ENCODE assay signal across 34 cellular contexts in genomic region chrX:53429755-53430154, GRCh38. TPM values are rescaled to one million over a fixed set of nuclear protein-coding genes. Genes with fewer than 3 reads are reported as not detected.
"Had no signal": no experiment of that assay in that cellular context is flagged by ENCODE, and none has a peak within 500 bp of the region (broad histone marks: within the 10 kb centered on the region; RNA-seq: fewer than 3 reads in every experiment).

No MANE protein-coding gene starts in this region.

- H3K27ac ChIP-seq: ascending aorta, cardiac muscle cell, VCaP had no signal

- ATAC-seq: activated CD8-positive, alpha-beta T cell treated with anti-CD3 and anti-CD28 coated beads for 36 hours; activated naive CD8-positive, alpha-beta T cell treated with anti-CD3 and anti-CD28 coated beads, Interleukin-2, amount 50 U/mL, for 24 hours had no signal

- DNase-seq: activated B cell treated with CpG ODN at 0.5 μM for 24 hours; activated CD4-positive, alpha-beta memory T cell treated with anti-CD3 and anti-CD28 coated beads for 36 hours; activated CD4-positive, alpha-beta T cell treated with anti-CD3 and anti-CD28 coated beads for 4 hours; activated CD4-positive, alpha-beta T cell treated with anti-CD3 and anti-CD28 coated beads, Interleukin-2, amount 10 ng/mL, durations not matched to agents 24 days and 14 days; activated CD4-positive, alpha-beta T cell treated with anti-CD3 and anti-CD28 coated beads, Interleukin-2, amount 50 U/mL, for 1 hour; activated CD4-positive, alpha-beta T cell treated with anti-CD3 and anti-CD28 coated beads, Interleukin-2, amount 50 U/mL, for 4 hours; activated CD4-positive, CD25-positive, alpha-beta regulatory T cell treated with anti-CD3 and anti-CD28 coated beads, Interleukin-2, amount 50 U/mL, for 72 hours; activated CD8-positive, alpha-beta memory T cell treated with anti-CD3 and anti-CD28 coated beads, Interleukin-2, amount 50 U/mL, for 4 hours; activated CD8-positive, alpha-beta T cell treated with anti-CD3 and anti-CD28 coated beads for 36 hours; activated effector memory CD4-positive, alpha-beta T cell treated with Interleukin-2 at 50 U/mL for 16 hours; activated gamma-delta T cell; activated naive CD4-positive, alpha-beta T cell treated with anti-CD3 and anti-CD28 coated beads, Interleukin-2, amount 10 ng/mL, durations not matched to agents 7 days and 5 days; activated naive CD4-positive, alpha-beta T cell treated with Interleukin-2 at 50 U/mL for 16 hours; activated naive CD8-positive, alpha-beta T cell treated with anti-CD3 and anti-CD28 coated beads, Interleukin-2, amount 10 ng/mL, durations not matched to agents 7 days and 5 days; activated naive CD8-positive, alpha-beta T cell treated with anti-CD3 and anti-CD28 coated beads, Interleukin-2, amount 50 U/mL, for 24 hours; activated T-cell treated with anti-CD3 and anti-CD28 coated beads, Interleukin-2, amount 50 U/mL, for 24 hours; activated T-cell treated with anti-CD3 and anti-CD28 coated beads, Interleukin-2, amount 50 U/mL, for 48 hours; amygdala; anterior cingulate cortex; caudate nucleus; cerebellar nuclear complex; T-helper 1 cell; T-helper 2 cell; T-helper 9 cell had no signal

- H3K27me3 Mint-ChIP-seq: activated B cell treated with CpG ODN at 0.5 μM for 24 hours; activated CD4-positive, alpha-beta memory T cell treated with anti-CD3 and anti-CD28 coated beads for 36 hours; activated CD4-positive, alpha-beta T cell treated with anti-CD3 and anti-CD28 coated beads, Interleukin-2, amount 10 ng/mL, durations not matched to agents 24 days and 14 days; activated CD8-positive, alpha-beta T cell treated with anti-CD3 and anti-CD28 coated beads for 36 hours; activated naive CD4-positive, alpha-beta T cell treated with anti-CD3 and anti-CD28 coated beads, Interleukin-2, amount 10 ng/mL, durations not matched to agents 7 days and 5 days; activated naive CD4-positive, alpha-beta T cell treated with anti-CD3 and anti-CD28 coated beads, Interleukin-2, amount 50 U/mL, for 24 hours; activated naive CD8-positive, alpha-beta T cell; activated naive CD8-positive, alpha-beta T cell treated with anti-CD3 and anti-CD28 coated beads, Interleukin-2, amount 10 ng/mL, durations not matched to agents 7 days and 5 days; activated naive CD8-positive, alpha-beta T cell treated with anti-CD3 and anti-CD28 coated beads, Interleukin-2, amount 50 U/mL, for 24 hours; brain; central memory CD8-positive, alpha-beta T cell had no signal

- H3K27ac Mint-ChIP-seq: activated B cell treated with CpG ODN at 0.5 μM for 24 hours; activated CD4-positive, alpha-beta memory T cell treated with anti-CD3 and anti-CD28 coated beads for 36 hours; activated CD4-positive, alpha-beta T cell treated with anti-CD3 and anti-CD28 coated beads, Interleukin-2, amount 10 ng/mL, durations not matched to agents 24 days and 14 days; activated CD8-positive, alpha-beta T cell treated with anti-CD3 and anti-CD28 coated beads for 36 hours; activated naive CD4-positive, alpha-beta T cell treated with anti-CD3 and anti-CD28 coated beads, Interleukin-2, amount 10 ng/mL, durations not matched to agents 7 days and 5 days; activated naive CD4-positive, alpha-beta T cell treated with anti-CD3 and anti-CD28 coated beads, Interleukin-2, amount 50 U/mL, for 24 hours; activated naive CD8-positive, alpha-beta T cell; activated naive CD8-positive, alpha-beta T cell treated with anti-CD3 and anti-CD28 coated beads, Interleukin-2, amount 50 U/mL, for 24 hours; activated T-cell treated with anti-CD3 and anti-CD28 coated beads, Interleukin-2, amount 50 U/mL, for 24 hours; activated T-helper 2 cell treated with anti-CD3 and anti-CD28 coated beads, Interferon-gamma antibody, Interleukin-2, Interleukin-4, amounts not matched to agents 10 μg/mL and 5 μg/mL and 100 μg/mL, durations not matched to agents 14 hours and 24 hours and 36 hours; T-helper 1 cell treated with Interleukin-12 subunit alpha and Interleukin-12 subunit beta and Interleukin-4 antibody, amounts not matched to agents 30 μg/mL and 1 μg/mL, for 36 hours; T-helper 2 cell treated with Interferon-gamma antibody and Interleukin-4, amounts not matched to agents 5 μg/mL and 100 μg/mL, for 36 hours had no signal

- H3K36me3 Mint-ChIP-seq: activated CD4-positive, alpha-beta memory T cell treated with anti-CD3 and anti-CD28 coated beads for 36 hours; activated naive CD8-positive, alpha-beta T cell treated with anti-CD3 and anti-CD28 coated beads, Interleukin-2, amount 10 ng/mL, durations not matched to agents 7 days and 5 days; brain had no signal

- H3K9me3 ChIP-seq: ascending aorta had no signal

- H3K9me3 Mint-ChIP-seq: activated B cell treated with CpG ODN at 0.5 μM for 24 hours; activated CD4-positive, alpha-beta memory T cell treated with anti-CD3 and anti-CD28 coated beads for 36 hours; activated CD4-positive, alpha-beta T cell treated with anti-CD3 and anti-CD28 coated beads, Interleukin-2, amount 10 ng/mL, durations not matched to agents 24 days and 14 days; activated CD8-positive, alpha-beta T cell treated with anti-CD3 and anti-CD28 coated beads for 36 hours; activated naive CD4-positive, alpha-beta T cell treated with anti-CD3 and anti-CD28 coated beads, Interleukin-2, amount 10 ng/mL, durations not matched to agents 7 days and 5 days; activated naive CD4-positive, alpha-beta T cell treated with anti-CD3 and anti-CD28 coated beads, Interleukin-2, amount 50 U/mL, for 24 hours; activated naive CD8-positive, alpha-beta T cell treated with anti-CD3 and anti-CD28 coated beads, Interleukin-2, amount 10 ng/mL, durations not matched to agents 7 days and 5 days; activated naive CD8-positive, alpha-beta T cell treated with anti-CD3 and anti-CD28 coated beads, Interleukin-2, amount 50 U/mL, for 24 hours; activated T-cell treated with anti-CD3 and anti-CD28 coated beads, Interleukin-2, amount 50 U/mL, for 24 hours; activated T-helper 2 cell treated with anti-CD3 and anti-CD28 coated beads, Interferon-gamma antibody, Interleukin-2, Interleukin-4, amounts not matched to agents 10 μg/mL and 5 μg/mL and 100 μg/mL, durations not matched to agents 14 hours and 24 hours and 36 hours; central memory CD8-positive, alpha-beta T cell; T-helper 1 cell treated with Interleukin-12 subunit alpha and Interleukin-12 subunit beta and Interleukin-4 antibody, amounts not matched to agents 30 μg/mL and 1 μg/mL, for 36 hours; T-helper 2 cell treated with Interferon-gamma antibody and Interleukin-4, amounts not matched to agents 5 μg/mL and 100 μg/mL, for 36 hours had no signal

- H3K27me3 ChIP-seq: ascending aorta, cardiac muscle cell had no signal

- H3K4me3 Mint-ChIP-seq: activated B cell treated with CpG ODN at 0.5 μM for 24 hours; activated CD4-positive, alpha-beta memory T cell treated with anti-CD3 and anti-CD28 coated beads for 36 hours; activated CD4-positive, alpha-beta T cell treated with anti-CD3 and anti-CD28 coated beads, Interleukin-2, amount 10 ng/mL, durations not matched to agents 24 days and 14 days; activated CD8-positive, alpha-beta T cell treated with anti-CD3 and anti-CD28 coated beads for 36 hours; activated naive CD4-positive, alpha-beta T cell treated with anti-CD3 and anti-CD28 coated beads, Interleukin-2, amount 10 ng/mL, durations not matched to agents 7 days and 5 days; activated naive CD4-positive, alpha-beta T cell treated with anti-CD3 and anti-CD28 coated beads, Interleukin-2, amount 50 U/mL, for 24 hours; activated naive CD8-positive, alpha-beta T cell treated with anti-CD3 and anti-CD28 coated beads, Interleukin-2, amount 10 ng/mL, durations not matched to agents 7 days and 5 days; activated naive CD8-positive, alpha-beta T cell treated with anti-CD3 and anti-CD28 coated beads, Interleukin-2, amount 50 U/mL, for 24 hours; activated T-cell treated with anti-CD3 and anti-CD28 coated beads, Interleukin-2, amount 50 U/mL, for 24 hours; central memory CD8-positive, alpha-beta T cell; T-helper 1 cell treated with Interleukin-12 subunit alpha and Interleukin-12 subunit beta and Interleukin-4 antibody, amounts not matched to agents 30 μg/mL and 1 μg/mL, for 36 hours; T-helper 2 cell treated with Interferon-gamma antibody and Interleukin-4, amounts not matched to agents 5 μg/mL and 100 μg/mL, for 36 hours had no signal

RNA-seq across cellular contexts. Expression of gene RIBC1, which starts 7.1 kb away (rescaled TPM):
- total RNA-seq: ascending aorta had no signal
